In genomic region chr1:234373064-234373937, GRCh38 we compare ENCODE assay signal across 8 cellular contexts. TPM values are rescaled to one million over a fixed set of nuclear protein-coding genes. Genes with fewer than 3 reads are reported as not detected.
DNase-seq lines count a peak whose midpoint lies in the region; ATAC-seq and TF ChIP-seq lines count a peak whose summit lies in the region.

COA6 (plus strand) TSS chr1:234373456; CDS start chr1:234373467, 11 bp downstream.

- intact Hi-C loops in mucosa of descending colon (cut with DNase I, micrococcal nuclease) = no loop called here

- H3K4me3 Mint-ChIP-seq in IgD-negative memory B cell = peak within 1 kb of the TSS; percentile 90 to 98 (median 96)

- no peaks in the 10 kb centered on the region for H3K9me3 Mint-ChIP-seq in IgD-negative memory B cell

- peak within 1 kb of the TSS; percentile 84 for H3K4me3 ChIP-seq in mucosa of descending colon

- peak within 1 kb of the TSS; percentile 90 for H3K27ac ChIP-seq in epithelial cell of prostate

- H3K9me3 ChIP-seq in mucosa of descending colon = no peaks in the 10 kb centered on the region

- peaks cover 14% of the 10 kb centered on the region for H3K4me1 ChIP-seq in mucosa of descending colon (ENCODE audit: low read depth)

- peak within 1 kb of the TSS; percentile 94 to 99 (median 98) for H3K27ac Mint-ChIP-seq in IgD-negative memory B cell

- H3K36me3 Mint-ChIP-seq in IgD-negative memory B cell = peaks cover 6% of the 10 kb centered on the region

- no peaks in the 10 kb centered on the region for H3K36me3 ChIP-seq in mucosa of descending colon (ENCODE audit: low read depth)

- H3K27me3 Mint-ChIP-seq in IgD-negative memory B cell = peaks cover under 1% of the 10 kb centered on the region

- DNase-seq in DMS 273 (lab: John Stamatoyannopoulos, UW; ENCODE audit: unreplicated experiment) (peak; percentile 99), OCI-M2 (lab: John Stamatoyannopoulos, UW; ENCODE audit: unreplicated experiment) (peak; percentile 56), activated T-cell treated with anti-CD3 and anti-CD28 coated beads for 4 hours (peak; percentile 82), epithelial cell of prostate (ENCODE audit: low read depth, low spot score) (peak; percentile 85), mucosa of descending colon (peak; percentile 87 to 96 (median 95))
- peak; percentile 87 for DNase-seq in stimulated activated CD8-positive, alpha-beta memory T cell treated with anti-CD3 and anti-CD28 coated beads, Interleukin-4, amount 100 ng/mL, for 24 hours (ENCODE audit: low read depth)

- TF ChIP-seq CTCF in mucosa of descending colon (IDR thresholded peaks at IDR 0.05) = no peak

- H3K4me1 Mint-ChIP-seq in IgD-negative memory B cell = peaks cover 16 to 28% (median 18%) of the 10 kb centered on the region in 3 donors

- ATAC-seq in GM21529 (IDR thresholded peaks at IDR 0.05; ENCODE audit: unreplicated experiment) = peak; percentile 95
- peak; percentile 98 for ATAC-seq in mucosa of descending colon

RNA-seq across cellular contexts. Expression of gene COA6, which starts in this region (rescaled TPM):
- 44.8 TPM for polyA plus RNA-seq in IgD-negative memory B cell
- 10 to 100 TPM; 29.6 to 33.1 (median 29.8) TPM for total RNA-seq in mucosa of descending colon

Comparison
In these comparisons a context has a peak if more than half of its experiments do, and no peak if none do; other contexts are left out.
1. Peak in every context shown above with its lines: DNase-seq, ATAC-seq, H3K4me3 ChIP-seq and H3K27ac ChIP-seq.